ENCODE assay signal across 29 cellular contexts in genomic region chr3:8198605-8199004, GRCh38.
"Had no signal": no experiment of that assay in that cellular context is flagged by ENCODE, and none has a peak within 500 bp of the region (broad histone marks: within the 10 kb centered on the region; RNA-seq: fewer than 3 reads in every experiment).

No MANE protein-coding gene starts in this region.

- H3K27me3 Mint-ChIP-seq: type B pancreatic cell had no signal

- H3K4me1 Mint-ChIP-seq: stimulated activated effector memory CD8-positive, alpha-beta T cell treated with anti-CD3 and anti-CD28 coated beads, Interleukin-12 subunit alpha, Interleukin-12 subunit beta, amount 100 ng/mL, for 72 hours; stimulated activated memory B cell treated with anti-CD40 and anti-IgM and Interleukin-4, amounts not matched to agents 10 μg/mL and 1 μg/mL and 100 μg/mL, for 72 hours; stimulated activated naive B cell treated with anti-CD40 and anti-IgM and Interleukin-4, amounts not matched to agents 10 μg/mL and 1 μg/mL and 100 μg/mL, for 72 hours; stimulated activated naive CD8-positive, alpha-beta T cell treated with anti-CD3 and anti-CD28 coated beads, Interleukin-15, amount 100 ng/mL, for 72 hours had no signal

- H3K4me3 Mint-ChIP-seq: stimulated activated effector memory CD8-positive, alpha-beta T cell treated with anti-CD3 and anti-CD28 coated beads, Interleukin-12 subunit alpha, Interleukin-12 subunit beta, amount 100 ng/mL, for 72 hours; stimulated activated memory B cell treated with anti-CD40 and anti-IgM and Interleukin-4, amounts not matched to agents 10 μg/mL and 1 μg/mL and 100 μg/mL, for 72 hours; stimulated activated naive B cell treated with anti-CD40 and anti-IgM and Interleukin-4, amounts not matched to agents 10 μg/mL and 1 μg/mL and 100 μg/mL, for 72 hours; stimulated activated naive CD8-positive, alpha-beta T cell treated with anti-CD3 and anti-CD28 coated beads, Interleukin-15, amount 100 ng/mL, for 72 hours; stimulated activated naive CD8-positive, alpha-beta T cell treated with anti-CD3 and anti-CD28 coated beads, Interleukin-15, Interleukin-2, amounts not matched to agents 100 ng/mL and 50 ng/mL, for 24 hours; type B pancreatic cell had no signal

- H3K9me3 Mint-ChIP-seq: stimulated activated effector memory CD8-positive, alpha-beta T cell treated with anti-CD3 and anti-CD28 coated beads, Interleukin-12 subunit alpha, Interleukin-12 subunit beta, amount 100 ng/mL, for 72 hours; stimulated activated memory B cell treated with anti-CD40 and anti-IgM and Interleukin-4, amounts not matched to agents 10 μg/mL and 1 μg/mL and 100 μg/mL, for 72 hours; stimulated activated naive B cell treated with anti-CD40 and anti-IgM and Interleukin-4, amounts not matched to agents 10 μg/mL and 1 μg/mL and 100 μg/mL, for 72 hours; stimulated activated naive CD8-positive, alpha-beta T cell treated with anti-CD3 and anti-CD28 coated beads, Interleukin-15, amount 100 ng/mL, for 72 hours; stimulated activated naive CD8-positive, alpha-beta T cell treated with anti-CD3 and anti-CD28 coated beads, Interleukin-15, Interleukin-2, amounts not matched to agents 100 ng/mL and 50 ng/mL, for 24 hours had no signal

- H3K4me3 ChIP-seq: stomach, suprapubic skin, testis, thoracic aorta, thyroid gland, tibial artery, tibial nerve, transverse colon, upper lobe of left lung, upper lobe of right lung, uterus, vagina had no signal

- H3K27me3 ChIP-seq: stomach, suprapubic skin, testis, thyroid gland, tibial artery, tibial nerve, transverse colon, upper lobe of left lung, upper lobe of right lung, uterus, vagina had no signal

- H3K9me3 ChIP-seq: stomach, suprapubic skin, testis, thoracic aorta, thyroid gland, tibial artery, transverse colon, upper lobe of left lung, upper lobe of right lung, uterus, vagina had no signal

- H3K4me1 ChIP-seq: stomach, suprapubic skin, testis, thyroid gland, tibial artery, transverse colon, upper lobe of left lung, upper lobe of right lung, uterus, vagina had no signal

- ATAC-seq: stimulated activated effector memory CD8-positive, alpha-beta T cell treated with anti-CD3 and anti-CD28 coated beads, Interleukin-12 subunit alpha, Interleukin-12 subunit beta, amount 100 ng/mL, for 72 hours; stimulated activated memory B cell treated with anti-CD40 and anti-IgM and Interleukin-4, amounts not matched to agents 10 μg/mL and 1 μg/mL and 100 μg/mL, for 72 hours; stimulated activated naive B cell treated with anti-CD40 and anti-IgM and Interleukin-4, amounts not matched to agents 10 μg/mL and 1 μg/mL and 100 μg/mL, for 72 hours; stimulated activated naive CD8-positive, alpha-beta T cell treated with anti-CD3 and anti-CD28 coated beads, Interleukin-15, amount 100 ng/mL, for 72 hours; stimulated activated naive CD8-positive, alpha-beta T cell treated with anti-CD3 and anti-CD28 coated beads, Interleukin-15, Interleukin-2, amounts not matched to agents 100 U/mL and 50 U/mL, for 24 hours; upper lobe of right lung had no signal

- H3K36me3 Mint-ChIP-seq: stimulated activated effector memory CD8-positive, alpha-beta T cell treated with anti-CD3 and anti-CD28 coated beads, Interleukin-12 subunit alpha, Interleukin-12 subunit beta, amount 100 ng/mL, for 72 hours; stimulated activated memory B cell treated with anti-CD40 and anti-IgM and Interleukin-4, amounts not matched to agents 10 μg/mL and 1 μg/mL and 100 μg/mL, for 72 hours; stimulated activated naive B cell treated with anti-CD40 and anti-IgM and Interleukin-4, amounts not matched to agents 10 μg/mL and 1 μg/mL and 100 μg/mL, for 72 hours; type B pancreatic cell had no signal

- FAIRE-seq: urothelium cell line had no signal

- H3K27ac Mint-ChIP-seq: stimulated activated effector memory CD8-positive, alpha-beta T cell treated with anti-CD3 and anti-CD28 coated beads, Interleukin-12 subunit alpha, Interleukin-12 subunit beta, amount 100 ng/mL, for 72 hours; stimulated activated memory B cell treated with anti-CD40 and anti-IgM and Interleukin-4, amounts not matched to agents 10 μg/mL and 1 μg/mL and 100 μg/mL, for 72 hours; stimulated activated naive B cell treated with anti-CD40 and anti-IgM and Interleukin-4, amounts not matched to agents 10 μg/mL and 1 μg/mL and 100 μg/mL, for 72 hours; stimulated activated naive CD8-positive, alpha-beta T cell treated with anti-CD3 and anti-CD28 coated beads, Interleukin-15, amount 100 ng/mL, for 72 hours; stimulated activated naive CD8-positive, alpha-beta T cell treated with anti-CD3 and anti-CD28 coated beads, Interleukin-15, Interleukin-2, amounts not matched to agents 100 ng/mL and 50 ng/mL, for 24 hours; type B pancreatic cell had no signal

- DNase-seq: stimulated activated CD4-positive, alpha-beta T cell treated with anti-CD3 and anti-CD28 coated beads, Interleukin-2, amount 100 ng/mL, for 48 hours; stimulated activated CD4-positive, alpha-beta T cell treated with anti-CD3 and anti-CD28 coated beads, Interleukin-4, amount 100 ng/mL, for 1 hour; stimulated activated CD4-positive, alpha-beta T cell treated with anti-CD3 and anti-CD28 coated beads, Interleukin-4, amount 100 ng/mL, for 24 hours; stimulated activated CD4-positive, alpha-beta T cell treated with anti-CD3 and anti-CD28 coated beads, Interleukin-4, amount 100 ng/mL, for 4 hours; stimulated activated CD8-positive, alpha-beta memory T cell treated with anti-CD3 and anti-CD28 coated beads, Interleukin-4, amount 100 ng/mL, for 48 hours; stimulated activated naive B cell treated with anti-CD40 and anti-IgM and Interleukin-4, amounts not matched to agents 10 μg/mL and 1 μg/mL and 100 μg/mL, for 72 hours; stimulated activated naive CD4-positive, alpha-beta T cell; stimulated activated naive CD4-positive, alpha-beta T cell treated with Interleukin-2 at 50 U/mL for 16 hours; stimulated activated naive CD8-positive, alpha-beta T cell treated with anti-CD3 and anti-CD28 coated beads, Interleukin-15, amount 100 ng/mL, for 72 hours; stimulated activated naive CD8-positive, alpha-beta T cell treated with anti-CD3 and anti-CD28 coated beads, Interleukin-15, Interleukin-2, amounts not matched to agents 100 U/mL and 50 U/mL, for 24 hours; stomach; substantia nigra; testis; thyroid gland; tibial artery; transverse colon; trophoblast cell; upper lobe of left lung; upper lobe of right lung; uterus had no signal

- H3K27ac ChIP-seq: stomach, suprapubic skin, testis, thoracic aorta, thyroid gland, tibial artery, tibial nerve, transverse colon, upper lobe of left lung, upper lobe of right lung, uterus, vagina had no signal

- H3K36me3 ChIP-seq: stomach, suprapubic skin, thoracic aorta, thyroid gland, tibial artery, tibial nerve, transverse colon, upper lobe of left lung, upper lobe of right lung, uterus, vagina had no signal
